ENCODE assay signal across 14 cellular contexts in genomic region chr12:121131941-121132341, GRCh38. TPM values are rescaled to one million over a fixed set of nuclear protein-coding genes. Genes with fewer than 3 reads are reported as not detected.
DNase-seq lines count a peak whose midpoint lies in the region; ATAC-seq and TF ChIP-seq lines count a peak whose summit lies in the region.
"Had no signal": no experiment of that assay in that cellular context is flagged by ENCODE, and none has a peak within 500 bp of the region (broad histone marks: within the 10 kb centered on the region; RNA-seq: fewer than 3 reads in every experiment).

No MANE protein-coding gene starts in this region.

- POLR2A ChIA-PET in activated CD4-positive, alpha-beta T cell treated with anti-CD3 and anti-CD28 coated beads for 36 hours (lab: Charles Lee), result interaction anchor here (0.6 kb wide), 1 partner anchor 174 kb away, joined by 5 read pairs; no protein-coding TSS in a partner anchor

- TF ChIP-seq CTCF in liver (IDR thresholded peaks at IDR 0.05; ENCODE audit: low read depth, low read length, missing input control) (no peak), omental fat pad (IDR thresholded peaks at IDR 0.05) (no peak)

- H3K9ac ChIP-seq in liver (ENCODE audit: low read depth in 1 of 2, low read length in 2 of 2), result peak overlapping the region in 1 of 2 donors; percentile 80

- no peaks in the 10 kb centered on the region for H3K9me3 ChIP-seq in liver (ENCODE audit: control insufficient read depth in 4 of 4, low read length in 3 of 4)
- H3K9me3 ChIP-seq: MG63 had no signal

- 24% methylated on average over 4 of the region's 4 CpGs for WGBS in liver

- H3K4me1 ChIP-seq in liver (ENCODE audit: control insufficient read depth in 4 of 4, insufficient read depth in 4 of 4, low read length in 3 of 4), result peaks cover 4 to 56% (median 23%) of the 10 kb centered on the region in 4 donors

- H3K27ac Mint-ChIP-seq in activated CD4-positive, alpha-beta T cell treated with anti-CD3 and anti-CD28 coated beads for 36 hours, result peak overlapping the region; percentile 82
- peak overlapping the region; percentile 63 for H3K27ac Mint-ChIP-seq in activated T-helper 1 cell treated with anti-CD3 and anti-CD28 coated beads, Interleukin-12 subunit alpha, Interleukin-12 subunit beta, Interleukin-2, Interleukin-4 antibody, amounts not matched to agents 30 ng/mL and 10 ng/mL and 1 ng/mL, durations not matched to agents 14 hours and 24 hours and 36 hours

- DNase-seq in activated CD4-positive, alpha-beta T cell treated with anti-CD3 and anti-CD28 coated beads for 36 hours, result no peak
- DNase-seq in activated CD4-positive, alpha-beta T cell treated with anti-CD3 and anti-CD28 coated beads for 4 hours, result no peak
- no peak for DNase-seq in activated T-helper 1 cell treated with anti-CD3 and anti-CD28 coated beads, Interleukin-12 subunit alpha, Interleukin-12 subunit beta, Interleukin-2, Interleukin-4 antibody, amounts not matched to agents 30 ng/mL and 10 ng/mL and 1 ng/mL, durations not matched to agents 14 hours and 24 hours and 36 hours (ENCODE audit: low spot score)
- DNase-seq in superior temporal gyrus (ENCODE audit: extremely low spot score), result peak; percentile 75
- no peak for DNase-seq in omental fat pad (ENCODE audit: low spot score)
- no peak for DNase-seq in NCI-H2227 treated with DMSO at 0.1 percent for 48 hours (lab: John Stamatoyannopoulos, UW)
- DNase-seq: activated T-cell treated with anti-CD3 and anti-CD28 coated beads for 4 hours, NCI-H510A had no signal

- CTCF ChIA-PET in activated CD4-positive, alpha-beta T cell treated with anti-CD3 and anti-CD28 coated beads for 36 hours (lab: Charles Lee), result interaction anchor here (1.3 to 1.5 kb wide), 2 partner anchors 23 to 128 kb away, joined by 3 read pairs; no protein-coding TSS in a partner anchor

- H3K4me3 ChIP-seq in liver (ENCODE audit: low read depth in 1 of 3, low read length in 3 of 3), result no peak overlapping the region

- TF ChIP-seq RAD21 in liver (IDR thresholded peaks at IDR 0.05), result no peak

- no peaks in the 10 kb centered on the region for H3K36me3 ChIP-seq in liver (ENCODE audit: control insufficient read depth in 4 of 4, insufficient read depth in 3 of 4, low read depth in 1 of 4, low read length in 3 of 4)
- H3K36me3 ChIP-seq: brain microvascular endothelial cell, MG63 had no signal

- H3K9me3 Mint-ChIP-seq in activated CD4-positive, alpha-beta T cell treated with anti-CD3 and anti-CD28 coated beads for 36 hours (ENCODE audit: low read depth), result peaks cover 3% of the 10 kb centered on the region
- H3K9me3 Mint-ChIP-seq in activated T-helper 1 cell treated with anti-CD3 and anti-CD28 coated beads, Interleukin-12 subunit alpha, Interleukin-12 subunit beta, Interleukin-2, Interleukin-4 antibody, amounts not matched to agents 30 ng/mL and 10 ng/mL and 1 ng/mL, durations not matched to agents 14 hours and 24 hours and 36 hours, result no peaks in the 10 kb centered on the region

- intact Hi-C loops in activated CD4-positive, alpha-beta T cell treated with anti-CD3 and anti-CD28 coated beads for 36 hours (cut with DNase I, micrococcal nuclease), result loop anchor here in 1 of 2 experiments (5.0 kb wide), 1 partner anchor 445 kb away; the partner anchor contains the start of gene MLEC
- intact Hi-C loops in activated T-helper 1 cell treated with anti-CD3 and anti-CD28 coated beads, Interleukin-12 subunit alpha, Interleukin-12 subunit beta, Interleukin-2, Interleukin-4 antibody, amounts not matched to agents 30 ng/mL and 10 ng/mL and 1 ng/mL, durations not matched to agents 14 hours and 24 hours and 36 hours (cut with micrococcal nuclease), result no loop called here

- peak overlapping the region; percentile 80 to 94 for H3K27ac ChIP-seq in liver (ENCODE audit: low read depth in 1 of 2, low read length in 2 of 2)
- H3K27ac ChIP-seq: brain microvascular endothelial cell, epithelial cell of prostate, HL-60 had no signal

- no peak for ATAC-seq in activated CD4-positive, alpha-beta T cell treated with anti-CD3 and anti-CD28 coated beads for 36 hours
- ATAC-seq in omental fat pad (ENCODE audit: low FRiP score) (no peak), HG02759 (IDR thresholded peaks at IDR 0.05; ENCODE audit: unreplicated experiment) (no peak)

- no peaks in the 10 kb centered on the region for H3K27me3 Mint-ChIP-seq in activated CD4-positive, alpha-beta T cell treated with anti-CD3 and anti-CD28 coated beads for 36 hours
- H3K27me3 Mint-ChIP-seq in activated T-helper 1 cell treated with anti-CD3 and anti-CD28 coated beads, Interleukin-12 subunit alpha, Interleukin-12 subunit beta, Interleukin-2, Interleukin-4 antibody, amounts not matched to agents 30 ng/mL and 10 ng/mL and 1 ng/mL, durations not matched to agents 14 hours and 24 hours and 36 hours (ENCODE audit: insufficient read depth), result no peaks in the 10 kb centered on the region

- H3K36me3 Mint-ChIP-seq in activated CD4-positive, alpha-beta T cell treated with anti-CD3 and anti-CD28 coated beads for 36 hours (ENCODE audit: low read depth), result peaks cover 3% of the 10 kb centered on the region
- peaks cover 3% of the 10 kb centered on the region for H3K36me3 Mint-ChIP-seq in activated T-helper 1 cell treated with anti-CD3 and anti-CD28 coated beads, Interleukin-12 subunit alpha, Interleukin-12 subunit beta, Interleukin-2, Interleukin-4 antibody, amounts not matched to agents 30 ng/mL and 10 ng/mL and 1 ng/mL, durations not matched to agents 14 hours and 24 hours and 36 hours (ENCODE audit: low read depth)

- H3K27me3 ChIP-seq in liver (ENCODE audit: control insufficient read depth in 4 of 4, insufficient read depth in 4 of 4, low read length in 3 of 4), result no peaks in the 10 kb centered on the region
- H3K27me3 ChIP-seq: brain microvascular endothelial cell, MG63 had no signal

- peaks cover 66% of the 10 kb centered on the region for H3K4me1 Mint-ChIP-seq in activated CD4-positive, alpha-beta T cell treated with anti-CD3 and anti-CD28 coated beads for 36 hours
- peaks cover 69% of the 10 kb centered on the region for H3K4me1 Mint-ChIP-seq in activated T-helper 1 cell treated with anti-CD3 and anti-CD28 coated beads, Interleukin-12 subunit alpha, Interleukin-12 subunit beta, Interleukin-2, Interleukin-4 antibody, amounts not matched to agents 30 ng/mL and 10 ng/mL and 1 ng/mL, durations not matched to agents 14 hours and 24 hours and 36 hours (ENCODE audit: low read depth)

- H3K4me3 Mint-ChIP-seq in activated CD4-positive, alpha-beta T cell treated with anti-CD3 and anti-CD28 coated beads for 36 hours, result no peak overlapping the region
- peak overlapping the region; percentile 29 for H3K4me3 Mint-ChIP-seq in activated T-helper 1 cell treated with anti-CD3 and anti-CD28 coated beads, Interleukin-12 subunit alpha, Interleukin-12 subunit beta, Interleukin-2, Interleukin-4 antibody, amounts not matched to agents 30 ng/mL and 10 ng/mL and 1 ng/mL, durations not matched to agents 14 hours and 24 hours and 36 hours

TF ChIP-seq in liver, 16 proteins besides CTCF, POLR2A, EP300 and RAD21 (continues in another document):
- no peak for TF ChIP-seq FOXA1 (IDR thresholded peaks at IDR 0.05)
- no peak for TF ChIP-seq GABPA (IDR thresholded peaks at IDR 0.05 in 1 of 2, conservative IDR thresholded peaks at IDR 0.05 in 1 of 2)
- TF ChIP-seq JUND (IDR thresholded peaks at IDR 0.05), result no peak
- TF ChIP-seq FOXA2 (IDR thresholded peaks at IDR 0.05), result peak; percentile 11
- peak; percentile 73 for TF ChIP-seq HNF4G (IDR thresholded peaks at IDR 0.05)
- TF ChIP-seq MAX (IDR thresholded peaks at IDR 0.05), result no peak
- no peak for TF ChIP-seq NR2F2 (IDR thresholded peaks at IDR 0.05)
- TF ChIP-seq ZBTB33 (IDR thresholded peaks at IDR 0.05), result peak; percentile 35
- TF ChIP-seq HNF4A (conservative IDR thresholded peaks at IDR 0.05), result peak; percentile 94 to 95
- peak; percentile 89 to 91 for TF ChIP-seq RXRA (IDR thresholded peaks at IDR 0.05)
- TF ChIP-seq EGR1 (IDR thresholded peaks at IDR 0.05; ENCODE audit: low read depth in 2 of 2), result peak in 1 of 2 donors; percentile 12
- TF ChIP-seq SP1 (IDR thresholded peaks at IDR 0.05), result peak; percentile 61
- TF ChIP-seq ATF3 (IDR thresholded peaks at IDR 0.05), result no peak
- TF ChIP-seq TAF1 (conservative IDR thresholded peaks at IDR 0.05), result no peak

RNA-seq across cellular contexts. Expression of gene P2RX7, which starts 0.7 kb away (rescaled TPM):
- 1 to 10 TPM; 5.0 to 6.6 TPM for total RNA-seq in activated CD4-positive, alpha-beta T cell treated with anti-CD3 and anti-CD28 coated beads for 36 hours
- total RNA-seq in activated T-helper 1 cell treated with anti-CD3 and anti-CD28 coated beads, Interleukin-12 subunit alpha, Interleukin-12 subunit beta, Interleukin-2, Interleukin-4 antibody, amounts not matched to agents 30 ng/mL and 10 ng/mL and 1 ng/mL, durations not matched to agents 14 hours and 24 hours and 36 hours, result 7.3 and 8.0 TPM in 2 replicates
- total RNA-seq in liver (1 to 10 TPM; 2.4 to 3.2 TPM), omental fat pad (1 to 10 TPM; 2.4 to 8.6 (median 5.6) TPM)
- 1 to 10 TPM; 1.2 to 2.0 TPM for polyA plus RNA-seq in liver
